Comparison of ENCODE assay signal across 9 cellular contexts in genomic region chr17:46264456-46265198, GRCh38. TPM values are rescaled to one million over a fixed set of nuclear protein-coding genes. Genes with fewer than 3 reads are reported as not detected.
DNase-seq lines count a peak whose midpoint lies in the region; ATAC-seq, FAIRE-seq and TF ChIP-seq lines count a peak whose summit lies in the region.
"Had no signal": no experiment of that assay in that cellular context is flagged by ENCODE, and none has a peak within 500 bp of the region (broad histone marks: within the 10 kb centered on the region; RNA-seq: fewer than 3 reads in every experiment).

No MANE protein-coding gene starts in this region.

- H3K4me3 ChIP-seq in KMS-11 (IDR thresholded peaks at IDR 0.05; ENCODE audit: insufficient read depth, low read depth, low read length) (no peak overlapping the region), astrocyte (ENCODE audit: insufficient read depth, low read depth, low read length) (no peak overlapping the region)
- H3K4me3 ChIP-seq in naive thymus-derived CD4-positive, alpha-beta T cell (ENCODE audit: low read length): no peak overlapping the region

- no peak for FAIRE-seq in astrocyte (lab: Jason Lieb, UNC)
- FAIRE-seq: endothelial cell of umbilical vein had no signal

- peaks cover 21% of the 10 kb centered on the region for H3K4me1 Mint-ChIP-seq in astrocyte (ENCODE audit: low read depth, unreplicated experiment)
- peaks cover 18 to 46% (median 39%) of the 10 kb centered on the region in 7 donors for H3K4me1 Mint-ChIP-seq in naive thymus-derived CD4-positive, alpha-beta T cell

- H3K4me1 ChIP-seq in KMS-11 (ENCODE audit: low read depth, poor library complexity, severe bottlenecking) (peaks cover 23% of the 10 kb centered on the region), astrocyte (ENCODE audit: insufficient read depth, low read length) (peaks cover 19% of the 10 kb centered on the region)
- peaks cover 25% of the 10 kb centered on the region in 2 donors for H3K4me1 ChIP-seq in naive thymus-derived CD4-positive, alpha-beta T cell (ENCODE audit: control insufficient read depth in 2 of 2, insufficient read depth in 2 of 2, low read length in 2 of 2)

- peak overlapping the region; percentile 58 for H3K4me3 Mint-ChIP-seq in astrocyte (ENCODE audit: unreplicated experiment)
- peak overlapping the region; percentile 36 to 93 (median 70) for H3K4me3 Mint-ChIP-seq in naive thymus-derived CD4-positive, alpha-beta T cell

- CTCF ChIA-PET in naive thymus-derived CD4-positive, alpha-beta T cell (lab: Charles Lee): interaction anchor here (1.3 kb wide), 1 partner anchor 72 kb away, joined by 3 read pairs; the partner anchor contains the start of gene KANSL1

- H3K27me3 Mint-ChIP-seq in astrocyte (ENCODE audit: low read depth, unreplicated experiment): peaks cover 54% of the 10 kb centered on the region
- H3K27me3 Mint-ChIP-seq in naive thymus-derived CD4-positive, alpha-beta T cell: peaks cover 0 to 41% (median 0%) of the 10 kb centered on the region in 5 donors

- H3K36me3 Mint-ChIP-seq in astrocyte (ENCODE audit: low read depth, unreplicated experiment): peaks cover 3% of the 10 kb centered on the region
- H3K36me3 Mint-ChIP-seq in naive thymus-derived CD4-positive, alpha-beta T cell: peaks cover 0 to 7% (median 0%) of the 10 kb centered on the region in 5 donors

- no peaks in the 10 kb centered on the region for H3K9me3 ChIP-seq in astrocyte (ENCODE audit: insufficient read depth, low read depth, low read length)
- no peaks in the 10 kb centered on the region for H3K9me3 ChIP-seq in naive thymus-derived CD4-positive, alpha-beta T cell (ENCODE audit: control insufficient read depth in 2 of 3, low read length in 3 of 3)

- DNase-seq in EH (ENCODE audit: low read depth) (peak; percentile 94), astrocyte (ENCODE audit: low read depth) (peak; percentile 91), NOMO-1 treated with DMSO at 0.1 percent for 48 hours (lab: John Stamatoyannopoulos, UW; ENCODE audit: unreplicated experiment) (no peak), G401 (ENCODE audit: low spot score) (no peak), mucosa of gallbladder (ENCODE audit: low spot score) (no peak)
- DNase-seq in naive thymus-derived CD4-positive, alpha-beta T cell: peak in 8 of 9 donors; percentile 37 to 76 (median 63)

- H2AFZ ChIP-seq in KMS-11 (ENCODE audit: low read depth): no peak overlapping the region; the same call in 1 of the 2 replicates
- H2AFZ ChIP-seq in astrocyte (ENCODE audit: low read depth, low read length): no peak overlapping the region

- no peaks in the 10 kb centered on the region for H4K20me1 ChIP-seq in KMS-11 (ENCODE audit: insufficient read depth)
- no peaks in the 10 kb centered on the region for H4K20me1 ChIP-seq in astrocyte (ENCODE audit: insufficient read depth, low read length)

- 0 out of 2 replicates have a peak overlapping the region, but pooled peaks have one; percentile 7 for H3K4me2 ChIP-seq in KMS-11
- H3K4me2 ChIP-seq in astrocyte (ENCODE audit: low read length): peak overlapping the region; percentile 49

- no peak overlapping the region for H3K9ac ChIP-seq in KMS-11
- H3K9ac ChIP-seq in astrocyte (ENCODE audit: low read length): peak overlapping the region; percentile 34

- H3K27me3 ChIP-seq in KMS-11 (ENCODE audit: insufficient read depth, low read depth) (no peaks in the 10 kb centered on the region), astrocyte (ENCODE audit: insufficient read depth, low read length) (no peaks in the 10 kb centered on the region)
- no peaks in the 10 kb centered on the region for H3K27me3 ChIP-seq in naive thymus-derived CD4-positive, alpha-beta T cell (ENCODE audit: control insufficient read depth in 2 of 2, insufficient read depth in 2 of 2, low read length in 2 of 2)

- H3K79me2 ChIP-seq in KMS-11 (ENCODE audit: insufficient read depth, low read depth) (no peaks in the 10 kb centered on the region), astrocyte (ENCODE audit: insufficient read depth, low read length) (no peaks in the 10 kb centered on the region)

- POLR2A ChIA-PET in naive thymus-derived CD4-positive, alpha-beta T cell (lab: Charles Lee): no interaction called here

- H3K9me3 Mint-ChIP-seq in astrocyte (ENCODE audit: unreplicated experiment): no peaks in the 10 kb centered on the region
- no peaks in the 10 kb centered on the region for H3K9me3 Mint-ChIP-seq in naive thymus-derived CD4-positive, alpha-beta T cell

- intact Hi-C loops in naive thymus-derived CD4-positive, alpha-beta T cell (cut with micrococcal nuclease): loop anchor here (5.0 kb wide), 3 partner anchors 217 to 682 kb away; partner anchors contain the start of gene MAPT (in 1 of the 2)

- peak; percentile 60 for ATAC-seq in naive thymus-derived CD4-positive, alpha-beta T cell
- ATAC-seq in HG03439 (IDR thresholded peaks at IDR 0.05; ENCODE audit: unreplicated experiment): no peak

- peak overlapping the region; percentile 84 for H3K27ac Mint-ChIP-seq in astrocyte (ENCODE audit: unreplicated experiment)
- H3K27ac Mint-ChIP-seq in naive thymus-derived CD4-positive, alpha-beta T cell: peak overlapping the region; percentile 63 to 97 (median 87)

- H3K36me3 ChIP-seq in KMS-11 (ENCODE audit: insufficient read depth): no peaks in the 10 kb centered on the region
- H3K36me3 ChIP-seq in astrocyte (ENCODE audit: insufficient read depth, low read length): no peaks in the 10 kb centered on the region
- H3K36me3 ChIP-seq in naive thymus-derived CD4-positive, alpha-beta T cell (ENCODE audit: control insufficient read depth in 2 of 3, insufficient read depth in 3 of 3, low read length in 3 of 3): peaks cover 0 to 4% (median 0%) of the 10 kb centered on the region in 3 experiments

- in situ Hi-C loops in G401 (cut with HindIII; ENCODE audit: low sequenced_read_pairs): no loop called here

- TF ChIP-seq CTCF in KMS-11 (conservative IDR thresholded peaks at IDR 0.05; ENCODE audit: low read depth, low read length) (no peak), astrocyte (IDR thresholded peaks at IDR 0.05; ENCODE audit: insufficient read depth, low read depth, low read length) (no peak)

- no peak overlapping the region for H3K27ac ChIP-seq in KMS-11
- peak overlapping the region; percentile 76 for H3K27ac ChIP-seq in astrocyte (ENCODE audit: low read depth, low read length)
- peak overlapping the region; percentile 55 for H3K27ac ChIP-seq in naive thymus-derived CD4-positive, alpha-beta T cell (ENCODE audit: low read depth, low read length)

RNA-seq across cellular contexts. Expression of gene LRRC37A, which starts 30.3 kb away (rescaled TPM):
- total RNA-seq in astrocyte (2.2 and 4.2 TPM in 2 replicates), mucosa of gallbladder (2.6 TPM)
- total RNA-seq in naive thymus-derived CD4-positive, alpha-beta T cell: 10 to 100 TPM in 3 of 5 experiments, 1 to 10 TPM in 2; 4.1 to 15.6 (median 11.5) TPM
- 1 to 10 TPM in 1 of 2 donors, under 1 TPM in 1; 0.85 to 2.1 TPM for polyA plus RNA-seq in naive thymus-derived CD4-positive, alpha-beta T cell
- total RNA-seq in G401 (2014; rRNA removed; shearing (Covaris generic)): 0.25 and 1.6 TPM in 2 replicates

Comparison
In these comparisons a context has a peak if more than half of its experiments do, and no peak if none do; other contexts are left out.
1. DNase-seq: peak in EH (single experiment), astrocyte (single experiment) and naive thymus-derived CD4-positive, alpha-beta T cell (8 of 9); none in NOMO-1 treated with DMSO at 0.1 percent for 48 hours (single experiment), G401 (single experiment) and mucosa of gallbladder (single experiment).